ENCODE assay signal across 8 cellular contexts in the genomic region with DNA sequence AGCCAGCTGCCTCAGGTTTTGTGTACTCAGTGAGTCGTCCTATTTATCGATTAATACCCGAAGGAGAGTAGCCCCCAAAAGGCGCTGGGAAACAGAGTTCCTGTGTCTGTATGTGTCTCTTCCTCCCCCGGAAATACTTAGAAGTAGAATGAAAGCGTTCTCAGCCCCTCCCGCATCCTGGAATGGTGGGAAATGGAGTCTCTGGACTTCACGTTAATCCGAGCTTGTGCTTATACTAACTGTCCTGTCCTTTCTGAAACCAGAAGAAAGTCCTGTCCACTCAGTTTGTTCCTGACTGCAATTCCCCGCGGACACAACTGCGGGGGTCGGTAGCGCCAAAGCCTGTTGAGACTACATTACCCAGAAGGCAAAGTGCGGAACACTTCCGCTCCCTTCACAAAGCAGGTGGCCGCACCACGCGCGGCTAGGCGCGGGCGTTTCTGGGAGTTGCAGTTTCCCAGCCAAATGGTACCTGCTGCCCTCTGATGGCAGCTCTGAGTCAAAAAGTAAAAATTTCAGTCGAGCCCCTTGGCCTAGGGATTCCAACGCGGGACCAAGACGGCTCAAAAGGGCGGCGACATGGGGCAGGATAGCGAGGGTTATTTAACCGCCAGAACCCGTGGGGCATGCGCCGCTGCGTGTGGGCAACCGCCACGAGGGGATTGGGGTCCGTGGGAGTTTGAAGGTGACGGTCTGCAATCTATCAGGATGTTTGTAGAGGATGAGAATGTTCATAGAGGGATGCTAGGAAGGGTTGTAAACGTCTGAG. TPM values are rescaled to one million over a fixed set of nuclear protein-coding genes. Genes with fewer than 3 reads are reported as not detected.
DNase-seq lines count a peak whose midpoint lies in the region; ATAC-seq and TF ChIP-seq lines count a peak whose summit lies in the region.

No MANE protein-coding gene starts in this region.

- intact Hi-C loops in right lobe of liver (cut with DNase I): loop anchor here in 1 of 2 donors (10.0 kb wide), 1 partner anchor 50 kb away; no protein-coding TSS in a partner anchor

- no peaks in the 10 kb centered on the region for H3K27me3 ChIP-seq in duodenal mucosa (ENCODE audit: control insufficient read depth in 1 of 2, insufficient read depth in 2 of 2, low read length in 2 of 2)
- H3K27me3 ChIP-seq in right lobe of liver: no peaks in the 10 kb centered on the region

- H3K9me3 ChIP-seq in duodenal mucosa (ENCODE audit: control insufficient read depth in 1 of 2, low read length in 2 of 2) (no peaks in the 10 kb centered on the region), right lobe of liver (no peaks in the 10 kb centered on the region)

- peak overlapping the region; percentile 75 to 94 for H3K9ac ChIP-seq in duodenal mucosa (ENCODE audit: low read depth in 1 of 2, low read length in 2 of 2)

- ATAC-seq in GM19035 (IDR thresholded peaks at IDR 0.05; ENCODE audit: unreplicated experiment) (peak; percentile 34), HG03558 (IDR thresholded peaks at IDR 0.05; ENCODE audit: extremely low read depth, unreplicated experiment) (peak; percentile 36), right lobe of liver (peak; percentile 54 to 60 (median 56))

- TF ChIP-seq CTCF in AG10803 (conservative IDR thresholded peaks at IDR 0.05; ENCODE audit: low read length): peak; percentile 61
- TF ChIP-seq CTCF in right lobe of liver (IDR thresholded peaks at IDR 0.05): peak; percentile 50 to 74 (median 66)

- peak overlapping the region; percentile 89 for H3K4me3 ChIP-seq in AG10803 (ENCODE audit: low read length)
- H3K4me3 ChIP-seq in duodenal mucosa (ENCODE audit: low read depth in 1 of 2, low read length in 2 of 2): peak overlapping the region; percentile 79 to 94
- peak overlapping the region; percentile 53 to 88 (median 80) for H3K4me3 ChIP-seq in right lobe of liver

- H3K27ac ChIP-seq in duodenal mucosa (ENCODE audit: low read depth, low read length): peak overlapping the region; percentile 86
- peak overlapping the region; percentile 75 to 91 (median 83) for H3K27ac ChIP-seq in right lobe of liver

- H3K36me3 ChIP-seq in duodenal mucosa (ENCODE audit: control insufficient read depth in 1 of 2, insufficient read depth in 2 of 2, low read length in 2 of 2) (peaks cover 5 to 24% of the 10 kb centered on the region in 2 donors), right lobe of liver (peaks cover 0 to 14% (median 5%) of the 10 kb centered on the region in 4 donors)

- peak; percentile 71 for TF ChIP-seq POLR2A in right lobe of liver (IDR thresholded peaks at IDR 0.05)

- H3K4me1 ChIP-seq in duodenal mucosa (ENCODE audit: control insufficient read depth in 1 of 2, insufficient read depth in 2 of 2, low read length in 2 of 2): peaks cover 14 to 29% of the 10 kb centered on the region in 2 donors
- peaks cover 0 to 29% (median 13%) of the 10 kb centered on the region in 4 donors for H3K4me1 ChIP-seq in right lobe of liver

- under 1% methylated on average over 30 of the region's 40 CpGs for WGBS in right lobe of liver (ENCODE audit: insufficient coverage, low coverage, low lambda C conversion rate, missing lambda C conversion rate)

- DNase-seq in AG10803 (ENCODE audit: low read depth): peak; percentile 89
- DNase-seq in NCI-H748 (lab: John Stamatoyannopoulos, UW; ENCODE audit: unreplicated experiment): peak; percentile 98
- peak; percentile 91 to 94 for DNase-seq in activated CD4-positive, alpha-beta T cell treated with anti-CD3 and anti-CD28 coated beads, Interleukin-2, amount 50 U/mL, for 48 hours
- peak; percentile 94 to 95 (median 95) for DNase-seq in right lobe of liver
- peak; percentile 93 for DNase-seq in stimulated activated CD4-positive, alpha-beta T cell treated with anti-CD3 and anti-CD28 coated beads, Interleukin-4, amount 100 ng/mL, for 24 hours

RNA-seq across cellular contexts. Expression of gene GSK3A, which starts 2.2 kb away (rescaled TPM):
- total RNA-seq in right lobe of liver: 10 to 100 TPM; 12.3 to 14.8 (median 13.5) TPM

RNA-seq across cellular contexts. Expression of gene ERF, which starts 10.3 kb away (rescaled TPM):
- 10 to 100 TPM; 15.4 to 35.7 (median 30.5) TPM for total RNA-seq in right lobe of liver

RNA-seq across cellular contexts. Expression of gene CIC, which starts 24.4 kb away (rescaled TPM):
- total RNA-seq in right lobe of liver: 10 to 100 TPM; 19.9 to 53.6 (median 35.2) TPM

RNA-seq across cellular contexts. Expression of gene ZNF526, which starts 24.5 kb away (rescaled TPM):
- 1 to 10 TPM; 1.9 to 3.9 (median 3.4) TPM for total RNA-seq in right lobe of liver

RNA-seq across cellular contexts. Expression of gene DEDD2, which starts 27.2 kb away (rescaled TPM):
- 10 to 100 TPM in 5 of 6 experiments, 1 to 10 TPM in 1; 8.1 to 18.0 (median 15.0) TPM for total RNA-seq in right lobe of liver

Comparison
In these comparisons a context has a peak if more than half of its experiments do, and no peak if none do; other contexts are left out.
1. Peak in every context shown above with its lines: DNase-seq, ATAC-seq, H3K4me3 ChIP-seq and H3K27ac ChIP-seq.